In the genomic region with DNA sequence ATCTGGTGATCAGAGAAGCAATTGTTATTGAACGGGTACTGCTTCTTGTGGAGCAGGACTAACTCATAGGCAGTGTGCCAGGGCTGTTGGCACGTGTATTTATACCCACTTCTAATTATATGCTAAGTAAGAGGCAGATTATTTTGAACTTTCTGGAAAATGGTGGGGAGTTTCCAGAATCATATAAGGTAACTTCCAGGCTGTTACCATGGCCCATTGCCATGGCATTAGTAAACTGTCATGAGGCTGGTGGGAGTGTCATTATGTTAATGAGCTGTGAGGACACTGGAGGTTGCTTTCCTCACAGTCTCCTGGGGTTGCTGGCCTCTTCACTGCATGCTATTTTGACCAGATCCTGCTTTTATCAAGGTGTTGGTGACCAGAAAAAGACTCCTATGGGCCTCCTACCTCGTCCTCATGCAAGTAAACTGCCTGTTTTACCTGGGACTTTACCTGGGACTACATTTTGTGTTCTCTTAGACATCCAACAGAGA, we compare ENCODE assay signal across 12 cellular contexts.
DNase-seq lines count a peak whose midpoint lies in the region; ATAC-seq and TF ChIP-seq lines count a peak whose summit lies in the region.
"Had no signal": no experiment of that assay in that cellular context is flagged by ENCODE, and none has a peak within 500 bp of the region (broad histone marks: within the 10 kb centered on the region; RNA-seq: fewer than 3 reads in every experiment).

No MANE protein-coding gene starts in this region.

- ATAC-seq in HG02623 (IDR thresholded peaks at IDR 0.05; ENCODE audit: unreplicated experiment) (peak; percentile 73), HG03432 (IDR thresholded peaks at IDR 0.05; ENCODE audit: unreplicated experiment) (peak; percentile 92)
- ATAC-seq: right lobe of liver had no signal

- peak; percentile 57 for TF ChIP-seq POLR2A in GM19099 (IDR thresholded peaks at IDR 0.05; ENCODE audit: extremely low read depth, insufficient read length, low read depth)

- peak; percentile 62 for DNase-seq in GM12864 (ENCODE audit: low read depth)
- DNase-seq in NCI-H526 treated with DMSO at 0.1 percent for 48 hours (lab: John Stamatoyannopoulos, UW) = no peak
- DNase-seq in cerebellum (ENCODE audit: low spot score) = no peak
- DNase-seq in H7 = no peak
- no peak for DNase-seq in activated CD4-positive, CD25-positive, alpha-beta regulatory T cell (lab: John Stamatoyannopoulos, UW)
- DNase-seq: midbrain, right lobe of liver, Right ventricle myocardium superior had no signal

- TF ChIP-seq CTCF in GM12864 (IDR thresholded peaks at IDR 0.05; ENCODE audit: low read depth, low read length, missing control alignments) = no peak

- no peaks in the 10 kb centered on the region for H3K27me3 ChIP-seq in H7 (ENCODE audit: control insufficient read depth, insufficient read depth, low read length)
- H3K27me3 ChIP-seq: hepatocyte, right lobe of liver had no signal

- peak overlapping the region; percentile 58 for H3K4me3 ChIP-seq in GM12864 (ENCODE audit: low read depth, low read length)
- H3K4me3 ChIP-seq in H7 (ENCODE audit: insufficient read depth, low read depth, low read length) = no peak overlapping the region
- H3K4me3 ChIP-seq: hepatocyte, right lobe of liver had no signal

- H3K36me3 ChIP-seq in H7 (replicated peaks; ENCODE audit: control insufficient read depth, insufficient read depth, low read length) = no peaks in the 10 kb centered on the region
- H3K36me3 ChIP-seq: right lobe of liver had no signal
